23 cellular contexts compared by ENCODE assay signal in the genomic region with DNA sequence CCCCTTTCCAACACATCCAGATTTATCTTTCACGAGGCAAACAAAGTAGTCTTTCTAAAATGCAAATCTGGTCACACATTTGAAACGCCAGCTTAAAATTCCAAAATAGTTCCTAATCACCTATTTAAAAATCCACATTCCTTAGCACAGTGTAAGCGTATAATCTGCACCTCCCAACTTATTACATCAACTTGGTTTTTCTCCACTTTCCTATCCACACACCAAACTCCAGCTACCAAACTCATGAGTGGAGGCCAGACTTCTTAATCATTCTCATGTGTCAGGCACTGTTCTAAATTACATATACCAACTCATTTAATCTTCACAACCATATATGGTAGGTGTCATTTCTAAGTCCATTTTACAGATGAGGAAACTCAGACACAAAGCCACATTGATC.
"Had no signal": no experiment of that assay in that cellular context is flagged by ENCODE, and none has a peak within 500 bp of the region (broad histone marks: within the 10 kb centered on the region; RNA-seq: fewer than 3 reads in every experiment).

No MANE protein-coding gene starts in this region.

- ATAC-seq: activated CD4-positive, alpha-beta T cell treated with anti-CD3 and anti-CD28 coated beads for 36 hours; activated T-cell treated with anti-CD3 and anti-CD28 coated beads, Interleukin-2, amount 50 U/mL, for 4 hours; body of pancreas; gastrocnemius medialis; natural killer cell treated with Interleukin-12 subunit alpha and Interleukin-12 subunit beta and Interleukin-15 and Interleukin-18, amount 100 ng/mL, for 72 hours; right cardiac atrium; upper lobe of right lung had no signal

- H3K36me3 ChIP-seq: cardiac muscle cell, gastrocnemius medialis, ovary, prostate gland, thyroid gland, upper lobe of right lung had no signal

- H3K27ac ChIP-seq: body of pancreas, cardiac muscle cell, gastrocnemius medialis, ovary, prostate gland, thyroid gland, upper lobe of right lung had no signal

- H3K9me3 ChIP-seq: body of pancreas, gastrocnemius medialis, ovary, prostate gland, thyroid gland, upper lobe of right lung had no signal

- DNase-seq: activated B cell treated with CpG ODN at 0.5 μM for 24 hours; activated CD4-positive, alpha-beta T cell treated with anti-CD3 and anti-CD28 coated beads for 36 hours; activated CD4-positive, alpha-beta T cell treated with anti-CD3 and anti-CD28 coated beads, Interleukin-2, amount 50 U/mL, for 4 hours; activated CD8-positive, alpha-beta memory T cell treated with anti-CD3 and anti-CD28 coated beads, Interleukin-2, amount 50 U/mL, for 48 hours; activated naive CD4-positive, alpha-beta T cell treated with Interleukin-2 at 50 U/mL for 16 hours; activated naive CD8-positive, alpha-beta T cell treated with anti-CD3 and anti-CD28 coated beads for 36 hours; activated T-cell treated with anti-CD3 and anti-CD28 coated beads, Interleukin-2, amount 50 U/mL, for 4 hours; amygdala; body of pancreas; gastrocnemius medialis; head of caudate nucleus; hypothalamus; ovary; right cardiac atrium; stimulated activated CD4-positive, alpha-beta T cell treated with anti-CD3 and anti-CD28 coated beads, Interleukin-12 subunit alpha, Interleukin-12 subunit beta, amount 100 ng/mL, for 4 hours; stimulated activated CD4-positive, alpha-beta T cell treated with anti-CD3 and anti-CD28 coated beads, Interleukin-4, amount 100 ng/mL, for 4 hours; substantia nigra; T1000; thyroid gland; upper lobe of right lung had no signal

- H3K4me1 ChIP-seq: body of pancreas, gastrocnemius medialis, prostate gland, thyroid gland, upper lobe of right lung had no signal

- H3K4me3 ChIP-seq: body of pancreas, cardiac muscle cell, gastrocnemius medialis, ovary, prostate gland, thyroid gland, upper lobe of right lung had no signal

- H3K27me3 ChIP-seq: body of pancreas, cardiac muscle cell, gastrocnemius medialis, ovary, thyroid gland, upper lobe of right lung had no signal
